2 cellular contexts compared by ENCODE assay signal in the genomic region with DNA sequence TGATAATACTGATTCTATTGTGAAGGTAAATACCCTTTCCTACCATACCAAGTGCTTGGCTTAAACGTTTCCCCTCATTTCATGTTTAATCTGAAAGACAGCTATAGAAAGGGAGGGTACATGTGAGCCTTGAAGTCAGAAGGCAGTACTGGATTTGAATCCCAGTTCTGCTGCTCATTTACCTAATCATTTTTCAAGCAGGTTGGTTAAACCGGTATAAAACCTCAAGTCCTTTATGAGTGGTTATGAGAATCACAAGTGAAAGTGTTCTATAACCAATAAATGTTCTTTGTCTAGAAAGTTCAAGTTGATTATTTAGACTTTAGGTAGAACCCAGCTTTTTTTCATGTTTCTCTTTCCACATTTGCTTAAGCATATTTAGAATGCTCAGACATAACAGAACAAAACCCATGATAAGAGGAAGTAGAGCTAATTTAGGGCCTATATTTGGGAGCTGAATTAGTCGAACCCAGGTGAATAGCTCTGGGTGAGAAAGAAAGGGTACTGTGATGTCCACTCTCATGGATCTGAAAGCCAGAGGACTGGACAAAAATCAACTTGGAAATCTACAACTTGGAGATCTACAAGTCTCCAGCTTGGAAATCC.
TF ChIP-seq lines count a peak whose summit lies in the region.

No MANE protein-coding gene starts in this region.

TF ChIP-seq in A549, 52 proteins besides CTCF, POLR2A, EP300 and RAD21 (continued from another document):
- TF ChIP-seq, protein P1, sequence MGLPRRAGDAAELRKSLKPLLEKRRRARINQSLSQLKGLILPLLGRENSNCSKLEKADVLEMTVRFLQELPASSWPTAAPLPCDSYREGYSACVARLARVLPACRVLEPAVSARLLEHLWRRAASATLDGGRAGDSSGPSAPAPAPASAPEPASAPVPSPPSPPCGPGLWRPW (IDR thresholded peaks at IDR 0.05): no peak
- TF ChIP-seq KDM1A (IDR thresholded peaks at IDR 0.05; ENCODE audit: low read depth): no peak
- TF ChIP-seq NPAS2 (CRISPR knock-in tag; IDR thresholded peaks at IDR 0.05; ENCODE audit: borderline replicate concordance): no peak
- TF ChIP-seq EHMT2 (IDR thresholded peaks at IDR 0.05; ENCODE audit: low read depth): no peak

TF ChIP-seq in K562, 482 proteins besides CTCF, POLR2A, EP300 and RAD21 (continued from another document):
- no peak for TF ChIP-seq ZKSCAN3 (CRISPR knock-in tag; IDR thresholded peaks at IDR 0.05)
